ENCODE assay signal across 20 cellular contexts in genomic region chr16:67549936-67550335, GRCh38. TPM values are rescaled to one million over a fixed set of nuclear protein-coding genes. Genes with fewer than 3 reads are reported as not detected.
A peak's percentile ranks its signal among the peaks of the same experiment; 100 is the strongest.
DNase-seq lines count a peak whose midpoint lies in the region; ATAC-seq and TF ChIP-seq lines count a peak whose summit lies in the region.
"Had no signal": no experiment of that assay in that cellular context is flagged by ENCODE, and none has a peak within 500 bp of the region (broad histone marks: within the 10 kb centered on the region; RNA-seq: fewer than 3 reads in every experiment).

No MANE protein-coding gene starts in this region.

- TF ChIP-seq CTCF in natural killer cell (IDR thresholded peaks at IDR 0.05) (no peak), OCI-LY7 (conservative IDR thresholded peaks at IDR 0.05; ENCODE audit: low read length) (no peak), glutamatergic neuron (IDR thresholded peaks at IDR 0.05; ENCODE audit: partially characterized antibody, unreplicated experiment) (no peak), foreskin fibroblast (IDR thresholded peaks at IDR 0.05; ENCODE audit: low read depth, low read length) (no peak)

- peak overlapping the region; percentile 5 to 67 for H3K27ac Mint-ChIP-seq in natural killer cell
- peak overlapping the region in 1 of 2 donors; percentile 55 for H3K27ac Mint-ChIP-seq in natural killer cell treated with Interleukin-12 subunit alpha and Interleukin-12 subunit beta and Interleukin-15 and Interleukin-18, amount 100 ng/mL, for 72 hours
- H3K27ac Mint-ChIP-seq in glutamatergic neuron (ENCODE audit: unreplicated experiment): peak overlapping the region; percentile 12

- DNase-seq in natural killer cell (no peak), OCI-LY7 (ENCODE audit: low spot score) (no peak), glutamatergic neuron (no peak), midbrain (lab: John Stamatoyannopoulos, UW) (no peak), foreskin fibroblast (no peak)
- DNase-seq in natural killer cell treated with Interleukin-12 subunit alpha and Interleukin-12 subunit beta and Interleukin-15 and Interleukin-18, amount 100 ng/mL, for 72 hours (ENCODE audit: low spot score): no peak
- DNase-seq: activated CD8-positive, alpha-beta memory T cell treated with anti-CD3 and anti-CD28 coated beads, Interleukin-2, amount 50 U/mL, for 4 hours; activated naive CD4-positive, alpha-beta T cell treated with Interleukin-2 at 50 U/mL for 16 hours; brain microvascular endothelial cell; Calu3; dermis blood vessel endothelial cell; erythroblast; HCEC 1CT; MV-4-11; NCI-H2029; SHP77 had no signal

- H3K4me1 Mint-ChIP-seq in natural killer cell: peaks cover 0 to 21% of the 10 kb centered on the region in 2 donors
- H3K4me1 Mint-ChIP-seq in natural killer cell treated with Interleukin-12 subunit alpha and Interleukin-12 subunit beta and Interleukin-15 and Interleukin-18, amount 100 ng/mL, for 72 hours (ENCODE audit: low read depth in 2 of 2): peaks cover 9 to 12% of the 10 kb centered on the region in 2 donors
- peaks cover 11% of the 10 kb centered on the region for H3K4me1 Mint-ChIP-seq in glutamatergic neuron (ENCODE audit: low read depth, unreplicated experiment)

- peak overlapping the region; percentile 98 for H3K27ac ChIP-seq in OCI-LY7 (ENCODE audit: low read depth, low read length, poor library complexity, severe bottlenecking)
- peak overlapping the region; percentile 50 for H3K27ac ChIP-seq in thymus (ENCODE audit: low read depth)
- H3K27ac ChIP-seq: brain microvascular endothelial cell, pancreas had no signal

- POLR2A ChIA-PET in OCI-LY7 (lab: Charles Lee): interaction anchor here (1.1 to 12.9 kb wide), 2 partner anchors 11 to 95 kb away, joined by 3 to 251 read pairs; partner anchors contain the start of genes CARMIL2 and CTCF

- no peaks in the 10 kb centered on the region for H4K20me1 ChIP-seq in OCI-LY7 (ENCODE audit: insufficient read depth, low read length)

- H2AFZ ChIP-seq in OCI-LY7 (ENCODE audit: low read length): no peak overlapping the region

- no peaks in the 10 kb centered on the region for H3K9me3 Mint-ChIP-seq in natural killer cell
- no peaks in the 10 kb centered on the region for H3K9me3 Mint-ChIP-seq in natural killer cell treated with Interleukin-12 subunit alpha and Interleukin-12 subunit beta and Interleukin-15 and Interleukin-18, amount 100 ng/mL, for 72 hours
- peaks cover 11% of the 10 kb centered on the region for H3K9me3 Mint-ChIP-seq in glutamatergic neuron (ENCODE audit: unreplicated experiment)

- intact Hi-C loops in natural killer cell (cut with micrococcal nuclease) (no loop called here), OCI-LY7 (cut with micrococcal nuclease; ENCODE audit: unreplicated experiment) (loop anchor here (10.0 kb wide), 1 partner anchor 255 kb away; the partner anchor contains the start of genes RANBP10 and TSNAXIP1)

- no peaks in the 10 kb centered on the region for H3K9me2 ChIP-seq in OCI-LY7 (ENCODE audit: insufficient read depth, low read length)

- H3K36me3 ChIP-seq in OCI-LY7 (ENCODE audit: insufficient read depth, low read length) (peaks cover 34% of the 10 kb centered on the region; the same call in 1 of the 2 replicates), thymus (ENCODE audit: control insufficient read depth, insufficient read depth) (peaks cover 9% of the 10 kb centered on the region)

- H3K4me3 ChIP-seq in OCI-LY7 (ENCODE audit: low read depth, low read length, poor library complexity, severe bottlenecking) (no peak overlapping the region), thymus (ENCODE audit: low read length) (no peak overlapping the region), foreskin fibroblast (ENCODE audit: low read depth in 1 of 2, low read length in 2 of 2) (no peak overlapping the region)
- H3K4me3 ChIP-seq: pancreas had no signal

- ATAC-seq in natural killer cell (no peak), HG02884 (IDR thresholded peaks at IDR 0.05; ENCODE audit: unreplicated experiment) (no peak)
- ATAC-seq in natural killer cell treated with Interleukin-12 subunit alpha and Interleukin-12 subunit beta and Interleukin-15 and Interleukin-18, amount 100 ng/mL, for 72 hours: no peak
- ATAC-seq: left lobe of liver, pancreas had no signal

- peaks cover 98% of the 10 kb centered on the region for H3K4me1 ChIP-seq in OCI-LY7 (ENCODE audit: insufficient read depth, low read length, poor library complexity, severe bottlenecking)
- H3K4me1 ChIP-seq in thymus (ENCODE audit: control insufficient read depth, insufficient read depth, low read length): peaks cover 76% of the 10 kb centered on the region

- H3K9me3 ChIP-seq in OCI-LY7 (ENCODE audit: low read length): no peaks in the 10 kb centered on the region
- H3K9me3 ChIP-seq in thymus (ENCODE audit: control insufficient read depth): no peaks in the 10 kb centered on the region
- H3K9me3 ChIP-seq: pancreas had no signal

- H3K36me3 Mint-ChIP-seq in natural killer cell (no peaks in the 10 kb centered on the region), glutamatergic neuron (ENCODE audit: unreplicated experiment) (no peaks in the 10 kb centered on the region)
- H3K36me3 Mint-ChIP-seq in natural killer cell treated with Interleukin-12 subunit alpha and Interleukin-12 subunit beta and Interleukin-15 and Interleukin-18, amount 100 ng/mL, for 72 hours: no peaks in the 10 kb centered on the region

- no peak overlapping the region for H3K4me3 Mint-ChIP-seq in natural killer cell
- no peak overlapping the region for H3K4me3 Mint-ChIP-seq in natural killer cell treated with Interleukin-12 subunit alpha and Interleukin-12 subunit beta and Interleukin-15 and Interleukin-18, amount 100 ng/mL, for 72 hours
- H3K4me3 Mint-ChIP-seq in glutamatergic neuron (ENCODE audit: unreplicated experiment): peak overlapping the region; percentile 23

- BruUV-seq in OCI-LY7 (replicated peaks; lab: Mats Ljungman, UMichigan): no TSS peak

- 88% methylated on average over 1 of the region's 1 CpG for WGBS in thymus

- CTCF ChIA-PET in OCI-LY7 (lab: Charles Lee; ENCODE audit: unreplicated experiment): no interaction called here

- H3K27me3 Mint-ChIP-seq in natural killer cell (ENCODE audit: low read depth in 2 of 2) (no peaks in the 10 kb centered on the region), glutamatergic neuron (ENCODE audit: unreplicated experiment) (peaks cover 12% of the 10 kb centered on the region)
- H3K27me3 Mint-ChIP-seq in natural killer cell treated with Interleukin-12 subunit alpha and Interleukin-12 subunit beta and Interleukin-15 and Interleukin-18, amount 100 ng/mL, for 72 hours: no peaks in the 10 kb centered on the region

- H3K27me3 ChIP-seq in thymus (ENCODE audit: control insufficient read depth, insufficient read depth): no peaks in the 10 kb centered on the region
- H3K27me3 ChIP-seq: brain microvascular endothelial cell, pancreas had no signal

- H3K4me2 ChIP-seq in OCI-LY7 (ENCODE audit: low read length): peak overlapping the region; percentile 85

- peaks cover 67% of the 10 kb centered on the region for H3K79me2 ChIP-seq in OCI-LY7 (ENCODE audit: insufficient read depth, low read depth, low read length)

RNA-seq across cellular contexts. Expression of gene CTCF, which starts 12.4 kb away (rescaled TPM):
- total RNA-seq in natural killer cell (10 to 100 TPM; 61.4 to 76.7 (median 63.6) TPM), OCI-LY7 (2022) (83.5 and 93.3 TPM in 2 replicates), glutamatergic neuron (ENCODE audit: unreplicated experiment) (42.8 TPM)
- 10 to 100 TPM; 54.3 to 72.4 TPM for total RNA-seq in natural killer cell treated with Interleukin-12 subunit alpha and Interleukin-12 subunit beta and Interleukin-15 and Interleukin-18, amount 100 ng/mL, for 72 hours
- 70.6 and 72.1 TPM in 2 replicates for total RNA-seq in OCI-LY7 (2014; rRNA removed; shearing (Covaris generic))
- 44.5 TPM for polyA plus RNA-seq in thymus

RNA-seq across cellular contexts. Expression of gene RIPOR1, which starts 21.3 kb away (rescaled TPM):
- 100 to 1,000 TPM in 1 of 3 donors, 10 to 100 TPM in 2; 68.2 to 118 (median 74.8) TPM for total RNA-seq in natural killer cell
- 10 to 100 TPM; 47.7 to 48.2 TPM for total RNA-seq in natural killer cell treated with Interleukin-12 subunit alpha and Interleukin-12 subunit beta and Interleukin-15 and Interleukin-18, amount 100 ng/mL, for 72 hours
- total RNA-seq in OCI-LY7 (2014; rRNA removed; shearing (Covaris generic)): 8.9 and 9.7 TPM in 2 replicates
- 26.4 and 40.2 TPM in 2 replicates for total RNA-seq in OCI-LY7 (2022)
- total RNA-seq in glutamatergic neuron (ENCODE audit: unreplicated experiment): 191 TPM
- polyA plus RNA-seq in thymus: 25.4 TPM
